ENCODE assay signal across 8 cellular contexts in genomic region chr1:160097911-160098851, GRCh38. TPM values are rescaled to one million over a fixed set of nuclear protein-coding genes. Genes with fewer than 3 reads are reported as not detected.
A peak's percentile ranks its signal among the peaks of the same experiment; 100 is the strongest.
DNase-seq lines count a peak whose midpoint lies in the region; ATAC-seq and TF ChIP-seq lines count a peak whose summit lies in the region.

IGSF8 (minus strand) TSS chr1:160098619; CDS start chr1:160098472, 147 bp downstream.

- H3K27me3 Mint-ChIP-seq in GM23338 (ENCODE audit: insufficient read depth, low read depth, poor library complexity), result peaks cover 9% of the 10 kb centered on the region

- H4K91ac ChIP-seq in trophoblast cell (ENCODE audit: low read depth, low read length), result peak within 1 kb of the TSS; percentile 23

- H3K4me1 Mint-ChIP-seq in GM23338, result peaks cover 58% of the 10 kb centered on the region

- DNase-seq in DMS53 treated with DMSO at 0.1 percent for 48 hours (lab: John Stamatoyannopoulos, UW; ENCODE audit: unreplicated experiment) (peak; percentile 77), GM23338 (ENCODE audit: low spot score) (peak; percentile 95), MG63 (peak; percentile 90), SKM-1 treated with dmso at 0.1 percent for 144 hours (lab: John Stamatoyannopoulos, UW; ENCODE audit: unreplicated experiment) (peak; percentile 59), head of caudate nucleus (peak; percentile 79 to 97 (median 93)), trophoblast cell (peak; percentile 54 to 81), transverse colon (peak; percentile 95)
- peak; percentile 89 to 92 for DNase-seq in activated naive CD4-positive, alpha-beta T cell treated with anti-CD3 and anti-CD28 coated beads, Interleukin-2, amount 50 U/mL, for 72 hours (ENCODE audit: low spot score in 2 of 2)

- TF ChIP-seq CTCF in GM23338 (conservative IDR thresholded peaks at IDR 0.05; ENCODE audit: low read depth in 2 of 2) (no peak), transverse colon (IDR thresholded peaks at IDR 0.05) (no peak)

- peak within 1 kb of the TSS; percentile 98 for H3K4me2 ChIP-seq in GM23338
- peak within 1 kb of the TSS; percentile 96 for H3K4me2 ChIP-seq in trophoblast cell (ENCODE audit: low read length)

- no peak for TF ChIP-seq EP300 in transverse colon (IDR thresholded peaks at IDR 0.05; ENCODE audit: low read depth)

- H3K23ac ChIP-seq in trophoblast cell (ENCODE audit: low read length), result no peak within 1 kb of the TSS

- peaks cover 10% of the 10 kb centered on the region; the same call in 1 of the 2 replicates for H3F3A ChIP-seq in GM23338 (replicated peaks; ENCODE audit: low read depth)

- no peak within 1 kb of the TSS for H2BK5ac ChIP-seq in trophoblast cell (ENCODE audit: low read depth, low read length, poor library complexity)

- peaks cover 2% of the 10 kb centered on the region for H3K79me1 ChIP-seq in trophoblast cell (ENCODE audit: low read length)

- peak within 1 kb of the TSS; percentile 52 for H3K9ac ChIP-seq in trophoblast cell (ENCODE audit: low read length)

- peaks cover 7% of the 10 kb centered on the region; the same call in 1 of the 2 replicates for H3K36me3 ChIP-seq in GM23338 (ENCODE audit: insufficient read depth)
- no peaks in the 10 kb centered on the region for H3K36me3 ChIP-seq in MG63
- H3K36me3 ChIP-seq in trophoblast cell (ENCODE audit: control insufficient read depth in 1 of 2, insufficient read depth in 2 of 2, low read length in 2 of 2), result no peaks in the 10 kb centered on the region
- H3K36me3 ChIP-seq in transverse colon, result no peaks in the 10 kb centered on the region

- no peak within 1 kb of the TSS for H3K14ac ChIP-seq in trophoblast cell (ENCODE audit: low read length)

- peak within 1 kb of the TSS; percentile 89 for H3K4me3 Mint-ChIP-seq in GM23338

- H3K79me2 ChIP-seq in GM23338 (replicated peaks; ENCODE audit: insufficient read depth) (peaks cover 37% of the 10 kb centered on the region), trophoblast cell (ENCODE audit: control insufficient read depth, insufficient read depth, low read length, poor library complexity) (no peaks in the 10 kb centered on the region)

- H3K9me3 Mint-ChIP-seq in GM23338, result no peaks in the 10 kb centered on the region; the same call in 2 of the 3 replicates
- no peaks in the 10 kb centered on the region for H3K9me3 Mint-ChIP-seq in activated naive CD4-positive, alpha-beta T cell treated with anti-CD3 and anti-CD28 coated beads, Interleukin-2, amount 50 U/mL, for 72 hours

- TF ChIP-seq POLR2A in transverse colon (IDR thresholded peaks at IDR 0.05), result peak; percentile 73

- intact Hi-C loops in head of caudate nucleus (cut with DNase I), result loop anchor here (5.0 kb wide), 1 partner anchor 109 kb away; the partner anchor contains the start of gene PEA15
- intact Hi-C loops in transverse colon (cut with DNase I; ENCODE audit: low total_unique reads), result no loop called here

- peaks cover 21% of the 10 kb centered on the region for H3K36me3 Mint-ChIP-seq in GM23338 (ENCODE audit: low read depth)
- H3K36me3 Mint-ChIP-seq in activated naive CD4-positive, alpha-beta T cell treated with anti-CD3 and anti-CD28 coated beads, Interleukin-2, amount 50 U/mL, for 72 hours, result peaks cover 6% of the 10 kb centered on the region in 2 donors

- peak within 1 kb of the TSS; percentile 26 for H4K12ac ChIP-seq in trophoblast cell (ENCODE audit: low read depth, low read length)

- no peak within 1 kb of the TSS for H3K4ac ChIP-seq in trophoblast cell (ENCODE audit: low read depth, low read length)

- H2AK5ac ChIP-seq in trophoblast cell (ENCODE audit: low read length), result no peak within 1 kb of the TSS

- peak within 1 kb of the TSS; percentile 90 for H3K27ac Mint-ChIP-seq in GM23338
- H3K27ac Mint-ChIP-seq in activated naive CD4-positive, alpha-beta T cell treated with anti-CD3 and anti-CD28 coated beads, Interleukin-2, amount 50 U/mL, for 72 hours, result peak within 1 kb of the TSS; percentile 90 to 96

- no peak within 1 kb of the TSS for H2BK12ac ChIP-seq in trophoblast cell (ENCODE audit: low read length)

- no peaks in the 10 kb centered on the region for H3K9me3 ChIP-seq in MG63
- H3K9me3 ChIP-seq in trophoblast cell (ENCODE audit: insufficient read depth, low read depth, low read length), result peaks cover 2% of the 10 kb centered on the region
- no peaks in the 10 kb centered on the region for H3K9me3 ChIP-seq in transverse colon

- H3K18ac ChIP-seq in trophoblast cell (ENCODE audit: low read length), result peak within 1 kb of the TSS; percentile 3

- ATAC-seq in GM23338, result peak; percentile 35
- ATAC-seq in activated naive CD4-positive, alpha-beta T cell treated with anti-CD3 and anti-CD28 coated beads, Interleukin-2, amount 50 U/mL, for 72 hours, result peak; percentile 70 to 74

- H3K9me2 ChIP-seq in GM23338 (ENCODE audit: insufficient read depth), result no peaks in the 10 kb centered on the region

- H3K4me3 ChIP-seq in GM23338 (peak within 1 kb of the TSS; percentile 97), MG63 (peak within 1 kb of the TSS; percentile 72), trophoblast cell (ENCODE audit: low read depth, low read length) (peak within 1 kb of the TSS; percentile 78), transverse colon (peak within 1 kb of the TSS; percentile 54 to 93 (median 76))

- H3K4me1 ChIP-seq in GM23338 (ENCODE audit: insufficient read depth), result peaks cover 45% of the 10 kb centered on the region
- H3K4me1 ChIP-seq in trophoblast cell (ENCODE audit: control insufficient read depth in 1 of 2, insufficient read depth in 2 of 2, low read length in 2 of 2), result peaks cover 18 to 20% of the 10 kb centered on the region in 2 experiments
- H3K4me1 ChIP-seq in transverse colon, result peaks cover 38 to 71% (median 52%) of the 10 kb centered on the region in 4 donors

- H3K27ac ChIP-seq in GM23338 (ENCODE audit: low read depth) (peak within 1 kb of the TSS; percentile 91; the same call in 1 of the 2 replicates), trophoblast cell (ENCODE audit: low read depth, low read length) (no peak within 1 kb of the TSS), transverse colon (peak within 1 kb of the TSS; percentile 90 to 97 (median 95))

- H3K27me3 ChIP-seq in GM23338 (ENCODE audit: insufficient read depth), result no peaks in the 10 kb centered on the region
- no peaks in the 10 kb centered on the region for H3K27me3 ChIP-seq in MG63
- H3K27me3 ChIP-seq in trophoblast cell (ENCODE audit: insufficient read depth, low read length), result no peaks in the 10 kb centered on the region
- H3K27me3 ChIP-seq in transverse colon, result no peaks in the 10 kb centered on the region

- in situ Hi-C loops in transverse colon (cut with MboI; ENCODE audit: low pct_ligation_motif_present in 1 of 4, low pct_unique_long_range_greater_than_20kb in 1 of 4, low sequenced_read_pairs in 3 of 4), result no loop called here

- no peak within 1 kb of the TSS for H2BK120ac ChIP-seq in trophoblast cell (ENCODE audit: insufficient read depth, low read length, poor library complexity)

- H2AFZ ChIP-seq in GM23338 (peak within 1 kb of the TSS; percentile 99), trophoblast cell (ENCODE audit: insufficient read depth, low read length, poor library complexity) (peak within 1 kb of the TSS; percentile 71)

- no CpG with 5 or more reads among the region's 64 CpGs for WGBS in trophoblast cell (ENCODE audit: extremely low coverage, insufficient coverage, insufficient read length)
- 3% methylated on average over 16 of the region's 64 CpGs; no CpG with 5 or more reads in 1 of the 2 donors for WGBS in transverse colon (ENCODE audit: low coverage in 1 of 2), 2 donors

- H4K20me1 ChIP-seq in GM23338 (replicated peaks; ENCODE audit: insufficient read depth), result no peaks in the 10 kb centered on the region; the same call in 1 of the 2 replicates

- H4K8ac ChIP-seq in trophoblast cell (ENCODE audit: low read depth, low read length), result peak within 1 kb of the TSS; percentile 15

TF ChIP-seq in GM23338, 12 proteins besides CTCF, POLR2A, EP300 and RAD21:
- TF ChIP-seq, protein P1, sequence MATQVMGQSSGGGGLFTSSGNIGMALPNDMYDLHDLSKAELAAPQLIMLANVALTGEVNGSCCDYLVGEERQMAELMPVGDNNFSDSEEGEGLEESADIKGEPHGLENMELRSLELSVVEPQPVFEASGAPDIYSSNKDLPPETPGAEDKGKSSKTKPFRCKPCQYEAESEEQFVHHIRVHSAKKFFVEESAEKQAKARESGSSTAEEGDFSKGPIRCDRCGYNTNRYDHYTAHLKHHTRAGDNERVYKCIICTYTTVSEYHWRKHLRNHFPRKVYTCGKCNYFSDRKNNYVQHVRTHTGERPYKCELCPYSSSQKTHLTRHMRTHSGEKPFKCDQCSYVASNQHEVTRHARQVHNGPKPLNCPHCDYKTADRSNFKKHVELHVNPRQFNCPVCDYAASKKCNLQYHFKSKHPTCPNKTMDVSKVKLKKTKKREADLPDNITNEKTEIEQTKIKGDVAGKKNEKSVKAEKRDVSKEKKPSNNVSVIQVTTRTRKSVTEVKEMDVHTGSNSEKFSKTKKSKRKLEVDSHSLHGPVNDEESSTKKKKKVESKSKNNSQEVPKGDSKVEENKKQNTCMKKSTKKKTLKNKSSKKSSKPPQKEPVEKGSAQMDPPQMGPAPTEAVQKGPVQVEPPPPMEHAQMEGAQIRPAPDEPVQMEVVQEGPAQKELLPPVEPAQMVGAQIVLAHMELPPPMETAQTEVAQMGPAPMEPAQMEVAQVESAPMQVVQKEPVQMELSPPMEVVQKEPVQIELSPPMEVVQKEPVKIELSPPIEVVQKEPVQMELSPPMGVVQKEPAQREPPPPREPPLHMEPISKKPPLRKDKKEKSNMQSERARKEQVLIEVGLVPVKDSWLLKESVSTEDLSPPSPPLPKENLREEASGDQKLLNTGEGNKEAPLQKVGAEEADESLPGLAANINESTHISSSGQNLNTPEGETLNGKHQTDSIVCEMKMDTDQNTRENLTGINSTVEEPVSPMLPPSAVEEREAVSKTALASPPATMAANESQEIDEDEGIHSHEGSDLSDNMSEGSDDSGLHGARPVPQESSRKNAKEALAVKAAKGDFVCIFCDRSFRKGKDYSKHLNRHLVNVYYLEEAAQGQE (IDR thresholded peaks at IDR 0.05; ENCODE audit: unreplicated experiment), result no peak
- TF ChIP-seq POLR2AphosphoS5 (IDR thresholded peaks at IDR 0.05; ENCODE audit: low read depth) (peak; percentile 39; the same call in 1 of the 2 replicates), STAT1 (IDR thresholded peaks at IDR 0.05; ENCODE audit: unreplicated experiment) (peak; percentile 96)

RNA-seq across cellular contexts. Expression of gene IGSF8, which starts in this region (rescaled TPM):
- 111 and 120 TPM in 2 replicates for total RNA-seq in GM23338 (2014; rRNA removed; shearing (Covaris generic))
- 38.4 and 41.5 TPM in 2 replicates for polyA plus RNA-seq in GM23338 (2016; fragmentation: Nextera tagmentation; extraction: Ambion mirVana)
- total RNA-seq in MG63 (2014; rRNA removed; shearing (Covaris generic); ENCODE audit: low replicate concordance), result 18.0 and 20.2 TPM in 2 replicates
- total RNA-seq in activated naive CD4-positive, alpha-beta T cell treated with anti-CD3 and anti-CD28 coated beads, Interleukin-2, amount 50 U/mL, for 72 hours, result 10 to 100 TPM; 29.9 to 35.2 TPM
- polyA plus RNA-seq in trophoblast cell (2013), result 15.2 and 17.0 TPM in 2 replicates
- 10 to 100 TPM; 35.9 to 89.0 (median 49.5) TPM for total RNA-seq in transverse colon
